Comparison of ENCODE assay signal across 8 cellular contexts in genomic region chr19:44051654-44052402, GRCh38.
A peak's percentile ranks its signal among the peaks of the same experiment; 100 is the strongest.
DNase-seq lines count a peak whose midpoint lies in the region; ATAC-seq and TF ChIP-seq lines count a peak whose summit lies in the region.

Gene ZNF223, plus strand, starts transcription at chr19:44052036. Its CDS starts 3,141 bp downstream, at chr19:44055177.

- peak within 1 kb of the TSS; percentile 76 for H3K27ac ChIP-seq in HUES48 (ENCODE audit: low read depth, low read length)
- peak within 1 kb of the TSS; percentile 64 for H3K27ac ChIP-seq in muscle layer of duodenum (ENCODE audit: low read length)

- DNase-seq in RPMI8226, result peak; percentile 72
- peak; percentile 62 for DNase-seq in activated effector memory CD4-positive, alpha-beta T cell treated with Interleukin-2 at 50 U/mL for 16 hours
- DNase-seq in fibroblast of mammary gland (ENCODE audit: low read depth), result peak; percentile 92
- DNase-seq in stimulated activated CD8-positive, alpha-beta memory T cell treated with anti-CD3 and anti-CD28 coated beads, Interleukin-7, amount 100 ng/mL, for 1 hour (ENCODE audit: low read depth in 2 of 2), result peak; percentile 23 to 34

- H3K9ac ChIP-seq in HUES48 (ENCODE audit: low read depth, low read length), result peak within 1 kb of the TSS; percentile 75

- no peak for TF ChIP-seq CTCF in fibroblast of mammary gland (conservative IDR thresholded peaks at IDR 0.05; ENCODE audit: control insufficient read depth, insufficient read depth, low read depth, low read length)

- H3K9me3 ChIP-seq in HUES48 (ENCODE audit: control insufficient read depth, insufficient read depth, low read length) (no peaks in the 10 kb centered on the region), muscle layer of duodenum (ENCODE audit: control insufficient read depth in 1 of 2, low read length in 2 of 2) (peaks cover 0 to 24% of the 10 kb centered on the region in 2 donors)

- ATAC-seq in GM18498 (IDR thresholded peaks at IDR 0.05; ENCODE audit: unreplicated experiment) (peak; percentile 70), GM18519 (IDR thresholded peaks at IDR 0.05; ENCODE audit: low FRiP score, unreplicated experiment) (no peak)

- H3K36me3 ChIP-seq in HUES48 (ENCODE audit: control insufficient read depth, insufficient read depth, low read length), result peaks cover under 1% of the 10 kb centered on the region; the same call in 1 of the 2 replicates
- H3K36me3 ChIP-seq in muscle layer of duodenum (ENCODE audit: control insufficient read depth in 1 of 2, insufficient read depth in 2 of 2, low read length in 2 of 2), result peaks cover 0 to 18% of the 10 kb centered on the region in 2 donors

- H3K4me1 ChIP-seq in HUES48 (ENCODE audit: control insufficient read depth, insufficient read depth, low read length) (peaks cover 4% of the 10 kb centered on the region), muscle layer of duodenum (ENCODE audit: control insufficient read depth in 1 of 2, insufficient read depth in 2 of 2, low read length in 2 of 2) (peaks cover 0 to 8% of the 10 kb centered on the region in 2 donors)

- peak within 1 kb of the TSS; percentile 95 for H3K4me3 ChIP-seq in HUES48 (ENCODE audit: low read depth, low read length)
- H3K4me3 ChIP-seq in fibroblast of mammary gland (ENCODE audit: control insufficient read depth, low read depth, low read length), result peak within 1 kb of the TSS; percentile 95
- H3K4me3 ChIP-seq in muscle layer of duodenum (ENCODE audit: low read depth in 1 of 2, low read length in 2 of 2), result peak within 1 kb of the TSS; percentile 77 to 94

- H3K27me3 ChIP-seq in HUES48 (ENCODE audit: control insufficient read depth, insufficient read depth, low read length) (no peaks in the 10 kb centered on the region; the same call in 1 of the 2 replicates), muscle layer of duodenum (ENCODE audit: low read depth, low read length) (no peaks in the 10 kb centered on the region)

Comparison
In these comparisons a context has a peak if more than half of its experiments do, and no peak if none do; other contexts are left out.
1. DNase-seq: peak in every context shown above with its lines; median percentile 92 in fibroblast of mammary gland; 72 in RPMI8226; 62 in activated effector memory CD4-positive, alpha-beta T cell treated with Interleukin-2 at 50 U/mL for 16 hours; 28 in stimulated activated CD8-positive, alpha-beta memory T cell treated with anti-CD3 and anti-CD28 coated beads, Interleukin-7, amount 100 ng/mL, for 1 hour.